ENCODE assay signal across 18 cellular contexts in the genomic region with DNA sequence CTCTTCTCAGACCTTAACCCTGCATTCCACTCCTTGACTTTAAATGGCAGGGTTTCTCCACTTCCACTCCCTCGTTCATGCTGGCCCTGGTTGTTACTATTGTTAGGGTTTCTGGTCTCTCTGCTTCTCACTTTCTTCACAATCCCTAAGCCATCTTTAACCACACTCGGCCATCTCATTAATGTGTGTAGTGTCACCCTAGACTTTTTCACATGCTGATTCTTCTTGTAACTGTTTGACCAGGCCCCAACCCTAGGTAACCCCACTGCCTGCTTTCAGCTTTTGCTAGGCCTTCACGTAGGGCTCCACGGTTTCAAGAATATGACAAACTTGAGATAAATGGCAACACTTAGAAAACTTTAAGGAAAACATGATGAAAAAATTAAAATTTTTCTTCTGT.
"Had no signal": no experiment of that assay in that cellular context is flagged by ENCODE, and none has a peak within 500 bp of the region (broad histone marks: within the 10 kb centered on the region; RNA-seq: fewer than 3 reads in every experiment).

No MANE protein-coding gene starts in this region.

- H3K4me3 Mint-ChIP-seq: endodermal cell; naive thymus-derived CD4-positive, alpha-beta T cell; nephron progenitor cell had no signal

- ATAC-seq: left lobe of liver; naive thymus-derived CD4-positive, alpha-beta T cell had no signal

- H3K4me1 Mint-ChIP-seq: endodermal cell; naive thymus-derived CD4-positive, alpha-beta T cell; nephron progenitor cell had no signal

- H3K27ac Mint-ChIP-seq: endodermal cell; naive thymus-derived CD4-positive, alpha-beta T cell; nephron progenitor cell had no signal

- H3K36me3 Mint-ChIP-seq: naive thymus-derived CD4-positive, alpha-beta T cell had no signal

- H3K9me3 Mint-ChIP-seq: endodermal cell, nephron progenitor cell had no signal

- DNase-seq: effector CD4-positive, alpha-beta T cell; endodermal cell; foreskin melanocyte; head of caudate nucleus; hippocampal formation; kidney glomerular epithelial cell; mammary epithelial cell; naive thymus-derived CD4-positive, alpha-beta T cell; nephron progenitor cell; posterior cingulate gyrus; sigmoid colon; stimulated activated CD4-positive, alpha-beta T cell treated with anti-CD3 and anti-CD28 coated beads, Interleukin-2, amount 100 ng/mL, for 24 hours; stimulated activated CD4-positive, alpha-beta T cell treated with anti-CD3 and anti-CD28 coated beads, Interleukin-4, amount 100 ng/mL, for 4 hours; stimulated activated naive CD4-positive, alpha-beta T cell; stomach; substantia nigra; transverse colon had no signal
